In the genomic region with DNA sequence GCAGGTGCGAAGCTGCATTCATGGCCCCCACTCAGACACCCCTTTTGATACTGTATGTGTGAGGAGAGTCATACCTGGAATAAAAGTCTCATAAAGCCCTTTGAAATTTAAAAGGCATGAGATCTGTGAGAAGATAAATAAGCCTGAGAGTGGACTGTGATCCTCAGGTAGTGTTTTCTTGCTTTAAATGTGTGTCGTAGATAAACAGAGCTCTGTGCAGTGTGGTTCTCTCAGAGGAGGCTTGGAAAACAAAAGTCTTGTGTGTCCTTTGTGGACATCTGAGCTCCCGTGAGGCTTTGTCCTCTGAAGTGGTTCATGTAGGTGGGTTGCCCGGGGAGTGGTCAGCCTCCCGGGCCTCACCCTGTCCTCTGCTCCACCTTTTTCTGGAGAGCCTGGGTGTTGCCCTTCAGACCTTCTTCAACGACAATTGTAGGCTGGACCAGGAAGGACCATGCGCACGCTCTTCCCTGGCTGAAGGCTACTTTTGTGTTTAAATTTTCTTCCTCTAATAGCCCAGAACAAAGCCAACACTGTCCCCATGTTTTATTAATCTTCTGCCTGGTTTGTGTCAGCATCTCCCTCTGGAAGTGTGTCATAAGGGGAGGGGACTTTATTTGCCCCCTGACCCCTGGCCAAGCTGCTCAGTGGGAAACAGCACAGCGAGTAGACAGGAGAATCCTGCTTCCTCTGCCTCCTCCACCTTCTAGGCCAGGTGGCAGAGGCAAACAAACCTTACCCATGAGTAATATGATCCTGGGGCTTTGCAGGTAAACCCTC, we compare ENCODE assay signal across 8 cellular contexts.
DNase-seq lines count a peak whose midpoint lies in the region; ATAC-seq and TF ChIP-seq lines count a peak whose summit lies in the region.

No MANE protein-coding gene starts in this region.

- no TSS peak for BruUV-seq in IMR-90 (replicated peaks; lab: Mats Ljungman, UMichigan)

- POLR2A ChIA-PET in IMR-90 (lab: Charles Lee; ENCODE audit: unreplicated experiment), result no interaction called here

- H4K5ac ChIP-seq in IMR-90 (ENCODE audit: low read depth, low read length), result no peak overlapping the region

- no peak overlapping the region; the same call in 1 of the 2 replicates for H3K14ac ChIP-seq in IMR-90 (replicated peaks; ENCODE audit: low read depth, low read length)

- DNase-seq in IMR-90 (no peak), WERI-Rb-1 (peak; percentile 57), mesothelial cell of epicardium (ENCODE audit: low spot score in 2 of 2, unreplicated experiment in 2 of 2) (no peak), 8988T (no peak), DMS 273 treated with DMSO at 0.1 percent for 48 hours (lab: John Stamatoyannopoulos, UW) (no peak)

- H3K27me3 ChIP-seq in BLaER1 (no peaks in the 10 kb centered on the region), IMR-90 (ENCODE audit: control insufficient read depth, insufficient read depth, low read length) (no peaks in the 10 kb centered on the region), WERI-Rb-1 (ENCODE audit: insufficient read depth, low read depth, severe bottlenecking) (no peaks in the 10 kb centered on the region)

- peak overlapping the region; percentile 30; the same call in 1 of the 2 replicates for H2AK5ac ChIP-seq in IMR-90 (ENCODE audit: low read depth, low read length)

- no peak overlapping the region for H3K18ac ChIP-seq in IMR-90 (ENCODE audit: low read depth, low read length)

- H2BK15ac ChIP-seq in IMR-90 (ENCODE audit: low read depth, low read length), result no peak overlapping the region

- ATAC-seq in IMR-90 (ENCODE audit: low read depth) (no peak), GM18520 (IDR thresholded peaks at IDR 0.05; ENCODE audit: unreplicated experiment) (no peak), HG03280 (IDR thresholded peaks at IDR 0.05; ENCODE audit: unreplicated experiment) (no peak)

- in situ Hi-C loops in IMR-90 (cut with MboI; ENCODE audit: low sequenced_read_pairs), result no loop called here

- H3K4me1 Mint-ChIP-seq in mesothelial cell of epicardium, result peaks cover 51% of the 10 kb centered on the region

- H3K23ac ChIP-seq in IMR-90 (ENCODE audit: low read depth, low read length), result no peak overlapping the region

- H3K9me3 ChIP-seq in BLaER1 (no peaks in the 10 kb centered on the region), IMR-90 (ENCODE audit: control insufficient read depth, insufficient read depth, low read length) (no peaks in the 10 kb centered on the region), WERI-Rb-1 (ENCODE audit: severe bottlenecking) (no peaks in the 10 kb centered on the region)

- no peaks in the 10 kb centered on the region for H3K9me3 Mint-ChIP-seq in mesothelial cell of epicardium

- TF ChIP-seq CTCF in IMR-90 (conservative IDR thresholded peaks at IDR 0.05; ENCODE audit: low read depth, low read length) (no peak), WERI-Rb-1 (IDR thresholded peaks at IDR 0.05; ENCODE audit: low read depth, low read length) (no peak), mesothelial cell of epicardium (IDR thresholded peaks at IDR 0.05; ENCODE audit: unreplicated experiment) (no peak)

- peak overlapping the region; percentile 96 for H3K27ac Mint-ChIP-seq in mesothelial cell of epicardium

- CTCF ChIA-PET in IMR-90 (lab: Yijun Ruan, JAX), result no interaction called here

- TF ChIP-seq POLR2A in IMR-90 (IDR thresholded peaks at IDR 0.05; ENCODE audit: low read depth, low read length), result no peak

- no peak overlapping the region for H4K8ac ChIP-seq in IMR-90 (ENCODE audit: low read depth in 2 of 2, low read length in 2 of 2)

- H3K56ac ChIP-seq in IMR-90 (ENCODE audit: extremely low read depth, insufficient read depth, low read length), result no peak overlapping the region

- H3K9me1 ChIP-seq in IMR-90 (ENCODE audit: insufficient read depth, low read length), result peaks cover 14% of the 10 kb centered on the region

- H2BK20ac ChIP-seq in IMR-90 (ENCODE audit: low read depth, low read length), result no peak overlapping the region

- peaks cover 7 to 20% of the 10 kb centered on the region in 2 experiments; a peak in 2 of 4 replicates for H3K79me1 ChIP-seq in IMR-90 (ENCODE audit: low read depth in 1 of 2, low read length in 2 of 2)

- H3K4me3 Mint-ChIP-seq in mesothelial cell of epicardium, result no peak overlapping the region

- H3K4me3 ChIP-seq in BLaER1 (peak overlapping the region; percentile 12; the same call in 1 of the 2 replicates), IMR-90 (ENCODE audit: insufficient read depth, low read depth, low read length) (no peak overlapping the region), WERI-Rb-1 (ENCODE audit: low read depth, low read length) (peak overlapping the region; percentile 37)

- peaks cover 2% of the 10 kb centered on the region for H3K36me3 Mint-ChIP-seq in mesothelial cell of epicardium

- peaks cover 97% of the 10 kb centered on the region for H3K4me1 ChIP-seq in BLaER1
- H3K4me1 ChIP-seq in IMR-90 (ENCODE audit: control insufficient read depth, insufficient read depth, low read length), result peaks cover 12% of the 10 kb centered on the region

- H3K4ac ChIP-seq in IMR-90 (ENCODE audit: low read depth, low read length), result no peak overlapping the region

- H2BK5ac ChIP-seq in IMR-90 (ENCODE audit: low read depth, low read length, poor library complexity, severe bottlenecking), result no peak overlapping the region

- intact Hi-C loops in IMR-90 (cut with micrococcal nuclease), result loop anchor here (2.0 kb wide), 1 partner anchor 35 kb away; no protein-coding TSS in a partner anchor

- no peak overlapping the region for H2AK9ac ChIP-seq in IMR-90 (replicated peaks; ENCODE audit: low read depth, low read length, poor library complexity)

- dilution Hi-C loops in IMR-90 (cut with HindIII; ENCODE audit: low sequenced_read_pairs, unreplicated experiment), result no loop called here

- peak overlapping the region; percentile 51 for H3K9ac ChIP-seq in BLaER1
- H3K9ac ChIP-seq in IMR-90 (ENCODE audit: low read depth, low read length), result no peak overlapping the region

- H3K36me3 ChIP-seq in BLaER1, result peaks cover 85% of the 10 kb centered on the region
- peaks cover 2% of the 10 kb centered on the region; the same call in 1 of the 2 replicates for H3K36me3 ChIP-seq in IMR-90 (ENCODE audit: control insufficient read depth, insufficient read depth, low read length)
- H3K36me3 ChIP-seq in WERI-Rb-1, result peaks cover 37% of the 10 kb centered on the region

- H3K4me2 ChIP-seq in BLaER1, result peak overlapping the region; percentile 70
- H3K4me2 ChIP-seq in IMR-90 (ENCODE audit: low read depth, low read length), result no peak overlapping the region

- no peak for TF ChIP-seq RAD21 in IMR-90 (IDR thresholded peaks at IDR 0.05; ENCODE audit: low read length)

- no peaks in the 10 kb centered on the region for H3K27me3 Mint-ChIP-seq in mesothelial cell of epicardium (ENCODE audit: low read depth)

- 68% methylated on average over 5 of the region's 9 CpGs; no CpG with 5 or more reads in 1 of the 2 experiments for WGBS in IMR-90 (ENCODE audit: extremely low coverage in 2 of 2, insufficient read length in 1 of 2), 2 experiments

- H4K20me1 ChIP-seq in BLaER1, result peaks cover 100% of the 10 kb centered on the region
- peaks cover 3% of the 10 kb centered on the region; the same call in 1 of the 2 replicates for H4K20me1 ChIP-seq in IMR-90 (ENCODE audit: insufficient read depth, low read length)

- H4K91ac ChIP-seq in IMR-90 (ENCODE audit: insufficient read depth, low read depth, low read length), result no peak overlapping the region

- no peak overlapping the region for H2AFZ ChIP-seq in IMR-90 (replicated peaks; ENCODE audit: low read length, poor library complexity)

- H2BK120ac ChIP-seq in IMR-90 (ENCODE audit: low read depth, low read length), result no peak overlapping the region

- H3K27ac ChIP-seq in BLaER1, result peak overlapping the region; percentile 76
- H3K27ac ChIP-seq in IMR-90 (ENCODE audit: insufficient read depth, low read length), result no peak overlapping the region
- peak overlapping the region; percentile 97 for H3K27ac ChIP-seq in WERI-Rb-1

TF ChIP-seq in IMR-90, 13 proteins besides CTCF, POLR2A, EP300 and RAD21:
- TF ChIP-seq CHD1 (IDR thresholded peaks at IDR 0.05; ENCODE audit: low read depth, low read length) (no peak), RCOR1 (IDR thresholded peaks at IDR 0.05; ENCODE audit: insufficient replicate concordance, low read length) (no peak), BHLHE40 (IDR thresholded peaks at IDR 0.05; ENCODE audit: low read depth, low read length) (no peak), MXI1 (IDR thresholded peaks at IDR 0.05; ENCODE audit: borderline replicate concordance, low read depth, low read length) (no peak)
- TF ChIP-seq, protein P1, sequence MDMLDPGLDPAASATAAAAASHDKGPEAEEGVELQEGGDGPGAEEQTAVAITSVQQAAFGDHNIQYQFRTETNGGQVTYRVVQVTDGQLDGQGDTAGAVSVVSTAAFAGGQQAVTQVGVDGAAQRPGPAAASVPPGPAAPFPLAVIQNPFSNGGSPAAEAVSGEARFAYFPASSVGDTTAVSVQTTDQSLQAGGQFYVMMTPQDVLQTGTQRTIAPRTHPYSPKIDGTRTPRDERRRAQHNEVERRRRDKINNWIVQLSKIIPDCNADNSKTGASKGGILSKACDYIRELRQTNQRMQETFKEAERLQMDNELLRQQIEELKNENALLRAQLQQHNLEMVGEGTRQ (IDR thresholded peaks at IDR 0.05; ENCODE audit: low read depth, low read length), result no peak
